Comparison of ENCODE assay signal across 24 cellular contexts in the genomic region with DNA sequence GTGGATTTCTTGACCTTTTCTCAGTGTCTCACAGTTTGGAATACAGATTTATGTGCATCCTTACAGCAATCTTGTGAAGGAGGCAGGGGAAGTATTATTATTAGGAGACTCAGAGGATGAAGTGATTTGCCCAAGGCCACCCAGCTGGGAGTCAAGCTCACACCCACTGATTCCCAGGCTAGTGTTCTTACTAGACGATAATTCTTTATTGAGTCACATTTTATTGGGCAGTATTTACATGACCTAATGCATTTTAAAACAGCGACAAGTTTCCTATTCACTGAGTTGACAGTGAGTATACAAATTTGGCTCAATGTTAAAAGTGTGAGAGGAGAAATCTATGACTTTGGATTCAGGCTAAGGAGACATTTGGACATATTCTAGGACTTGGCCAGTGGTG.
DNase-seq lines count a peak whose midpoint lies in the region; ATAC-seq, FAIRE-seq and TF ChIP-seq lines count a peak whose summit lies in the region.
"Had no signal": no experiment of that assay in that cellular context is flagged by ENCODE, and none has a peak within 500 bp of the region (broad histone marks: within the 10 kb centered on the region; RNA-seq: fewer than 3 reads in every experiment).

No MANE protein-coding gene starts in this region.

- H2AFZ ChIP-seq in mammary epithelial cell (ENCODE audit: low read depth, low read length), result no peak overlapping the region

- no peaks in the 10 kb centered on the region for H3K36me3 Mint-ChIP-seq in MCF 10A (ENCODE audit: insufficient read depth, unreplicated experiment)
- H3K36me3 Mint-ChIP-seq: CD4-positive, alpha-beta memory T cell had no signal

- in situ Hi-C loops in mammary epithelial cell (cut with MboI; ENCODE audit: low sequenced_read_pairs in 2 of 2), result loop anchor here in 1 of 2 donors (25.0 kb wide), 1 partner anchor 169 kb away; no protein-coding TSS in a partner anchor

- H3K9me3 ChIP-seq in mammary epithelial cell (replicated peaks; ENCODE audit: insufficient read depth, low read length) (no peaks in the 10 kb centered on the region), suprapubic skin (no peaks in the 10 kb centered on the region)
- H3K9me3 ChIP-seq: BLaER1 treated with 17β-estradiol and CSF1 and Interleukin-3, amounts not matched to agents 10 nM and 100 nM; Caco-2; SK-N-SH had no signal

- BruUV-seq in mammary epithelial cell (replicated peaks; lab: Mats Ljungman, UMichigan) (no TSS peak), MCF 10A (replicated peaks; lab: Mats Ljungman, UMichigan) (no TSS peak)

- no peaks in the 10 kb centered on the region for H3K9me3 Mint-ChIP-seq in MCF 10A (ENCODE audit: unreplicated experiment)
- H3K9me3 Mint-ChIP-seq: IgD-negative memory B cell had no signal

- H3K4me3 ChIP-seq in mammary epithelial cell (replicated peaks in 1 of 3; ENCODE audit: insufficient read depth in 1 of 3, low read depth in 2 of 3, low read length in 3 of 3) (no peak overlapping the region), bronchial epithelial cell (ENCODE audit: low read depth, low read length) (no peak overlapping the region), suprapubic skin (no peak overlapping the region)
- H3K4me3 ChIP-seq: BLaER1 treated with 17β-estradiol and CSF1 and Interleukin-3, amounts not matched to agents 10 nM and 100 nM had no signal

- dilution Hi-C loops in mammary epithelial cell (cut with HindIII; ENCODE audit: low sequenced_read_pairs), result no loop called here

- TF ChIP-seq EP300 in suprapubic skin (IDR thresholded peaks at IDR 0.05), result no peak

- intact Hi-C loops in mammary epithelial cell (cut with micrococcal nuclease) (no loop called here), MCF 10A (cut with micrococcal nuclease) (no loop called here)

- no peaks in the 10 kb centered on the region for H3K27me3 ChIP-seq in mammary epithelial cell (ENCODE audit: insufficient read depth, low read length)
- H3K27me3 ChIP-seq in bronchial epithelial cell (ENCODE audit: control insufficient read depth, insufficient read depth, low read length), result no peaks in the 10 kb centered on the region
- H3K27me3 ChIP-seq in foreskin keratinocyte, result no peaks in the 10 kb centered on the region
- H3K27me3 ChIP-seq in suprapubic skin, result no peaks in the 10 kb centered on the region
- H3K27me3 ChIP-seq: BLaER1 treated with 17β-estradiol and CSF1 and Interleukin-3, amounts not matched to agents 10 nM and 100 nM had no signal

- no peaks in the 10 kb centered on the region for H3K79me2 ChIP-seq in mammary epithelial cell (ENCODE audit: insufficient read depth, low read length)

- H3K4me1 Mint-ChIP-seq in MCF 10A (ENCODE audit: insufficient read depth, unreplicated experiment), result peaks cover 12% of the 10 kb centered on the region

- H3K36me3 ChIP-seq in mammary epithelial cell (ENCODE audit: insufficient read depth, low read length) (no peaks in the 10 kb centered on the region), bronchial epithelial cell (ENCODE audit: control insufficient read depth, insufficient read depth, low read length) (no peaks in the 10 kb centered on the region), suprapubic skin (no peaks in the 10 kb centered on the region)
- H3K36me3 ChIP-seq: BLaER1 treated with 17β-estradiol and CSF1 and Interleukin-3, amounts not matched to agents 10 nM and 100 nM had no signal

- WGBS in mammary epithelial cell (ENCODE audit: low coverage, missing lambda C conversion rate), result 88% methylated on average over 2 of the region's 2 CpGs
- WGBS in suprapubic skin, result 39% methylated on average over 2 of the region's 2 CpGs

- no peak overlapping the region for H3K4me2 ChIP-seq in mammary epithelial cell (ENCODE audit: insufficient read depth, low read depth, low read length)
- H3K4me2 ChIP-seq: BLaER1 treated with 17β-estradiol and CSF1 and Interleukin-3, amounts not matched to agents 10 nM and 100 nM; SK-N-SH had no signal

- CTCF ChIA-PET in mammary epithelial cell (lab: Charles Lee; ENCODE audit: low non-redundant PET), result interaction anchor here (0.6 to 0.7 kb wide), 2 partner anchors 13 to 146 kb away, joined by 4 read pairs; no protein-coding TSS in a partner anchor
- CTCF ChIA-PET in MCF 10A (lab: Yijun Ruan, JAX), result interaction anchor here (1.5 kb wide), 1 partner anchor 14 kb away, joined by 3 read pairs; no protein-coding TSS in a partner anchor

- no peak for TF ChIP-seq POLR2A in suprapubic skin (IDR thresholded peaks at IDR 0.05)

- TF ChIP-seq CTCF in mammary epithelial cell (conservative IDR thresholded peaks at IDR 0.05 in 1 of 2, IDR thresholded peaks at IDR 0.05 in 1 of 2; ENCODE audit: extremely low read depth in 1 of 2, insufficient read depth in 1 of 2, low read depth in 1 of 2, low read length in 2 of 2), result no peak
- TF ChIP-seq CTCF in MCF 10A (IDR thresholded peaks at IDR 0.05; ENCODE audit: unreplicated experiment), result no peak
- TF ChIP-seq CTCF in bronchial epithelial cell (IDR thresholded peaks at IDR 0.05; ENCODE audit: insufficient read depth, low read length, severe bottlenecking), result no peak
- no peak for TF ChIP-seq CTCF in foreskin keratinocyte (conservative IDR thresholded peaks at IDR 0.05)
- no peak for TF ChIP-seq CTCF in suprapubic skin (IDR thresholded peaks at IDR 0.05)

- H3K9ac ChIP-seq in mammary epithelial cell (ENCODE audit: insufficient read depth, low read length), result no peak overlapping the region
- H3K9ac ChIP-seq: BLaER1 treated with 17β-estradiol and CSF1 and Interleukin-3, amounts not matched to agents 10 nM and 100 nM; SK-N-SH had no signal

- DNase-seq in mammary epithelial cell (peak; percentile 52), MCF 10A (ENCODE audit: unreplicated experiment) (no peak), bronchial epithelial cell (ENCODE audit: low read depth) (peak; percentile 43), foreskin keratinocyte (peak in 1 of 2 donors; percentile 36), suprapubic skin (ENCODE audit: low spot score in 2 of 2) (no peak), DMS79 (lab: John Stamatoyannopoulos, UW) (no peak), NCI-H1092 (lab: John Stamatoyannopoulos, UW) (no peak)
- DNase-seq: Caco-2; CD4-positive, alpha-beta memory T cell; DMS 273 treated with DMSO at 0.1 percent for 48 hours; GF-D8; H7; NCI-H1436 treated with DMSO at 0.1 percent for 48 hours; NCI-H1930; NCI-H2227 treated with DMSO at 0.1 percent for 48 hours; NCI-H510A treated with DMSO at 0.1 percent for 48 hours; NCI-H748 treated with DMSO at 0.1 percent for 48 hours; SIG-M5; SK-N-SH had no signal

- POLR2A ChIA-PET in MCF 10A (lab: Yijun Ruan, JAX), result interaction anchor here (1.2 kb wide), 1 partner anchor 14 kb away, joined by 3 read pairs; no protein-coding TSS in a partner anchor

- no peaks in the 10 kb centered on the region for H4K20me1 ChIP-seq in mammary epithelial cell (ENCODE audit: insufficient read depth, low read length)
- H4K20me1 ChIP-seq: BLaER1 treated with 17β-estradiol and CSF1 and Interleukin-3, amounts not matched to agents 10 nM and 100 nM had no signal

- no peak overlapping the region for H3K4me3 Mint-ChIP-seq in MCF 10A (ENCODE audit: unreplicated experiment)
- H3K4me3 Mint-ChIP-seq: CD4-positive, alpha-beta memory T cell; IgD-negative memory B cell had no signal

- no peaks in the 10 kb centered on the region for H3K27me3 Mint-ChIP-seq in MCF 10A (ENCODE audit: insufficient read depth, unreplicated experiment)

- ATAC-seq in foreskin keratinocyte, result peak; percentile 18
- ATAC-seq in HG03439 (IDR thresholded peaks at IDR 0.05; ENCODE audit: unreplicated experiment), result no peak
- ATAC-seq: Panc1 had no signal

- H3K27ac ChIP-seq in mammary epithelial cell (ENCODE audit: insufficient read depth, low read depth, low read length) (no peak overlapping the region), foreskin keratinocyte (no peak overlapping the region), suprapubic skin (peak overlapping the region; percentile 23)
- H3K27ac ChIP-seq: 22Rv1; BLaER1 treated with 17β-estradiol and CSF1 and Interleukin-3, amounts not matched to agents 10 nM and 100 nM had no signal

- no peak overlapping the region for H3K27ac Mint-ChIP-seq in MCF 10A (ENCODE audit: low read depth, unreplicated experiment)
- H3K27ac Mint-ChIP-seq: CD4-positive, alpha-beta memory T cell; IgD-negative memory B cell had no signal

- H3K4me1 ChIP-seq in mammary epithelial cell (ENCODE audit: insufficient read depth, low read length) (peaks cover 9% of the 10 kb centered on the region), foreskin keratinocyte (peaks cover 8% of the 10 kb centered on the region), suprapubic skin (peaks cover 32% of the 10 kb centered on the region)
- H3K4me1 ChIP-seq: Caco-2 had no signal

- FAIRE-seq in bronchial epithelial cell (lab: Jason Lieb, UNC), result no peak

Comparison
In these comparisons a context has a peak if more than half of its experiments do, and no peak if none do; other contexts are left out.
1. DNase-seq: peak in mammary epithelial cell (single experiment) and bronchial epithelial cell (single experiment); none in MCF 10A (single experiment), suprapubic skin (0 of 2), DMS79 (single experiment) and NCI-H1092 (single experiment).